In genomic region chr7:42479452-42480303, GRCh38 we compare ENCODE assay signal across 20 cellular contexts.
DNase-seq lines count a peak whose midpoint lies in the region; ATAC-seq and TF ChIP-seq lines count a peak whose summit lies in the region.
"Had no signal": no experiment of that assay in that cellular context is flagged by ENCODE, and none has a peak within 500 bp of the region (broad histone marks: within the 10 kb centered on the region; RNA-seq: fewer than 3 reads in every experiment).

No MANE protein-coding gene starts in this region.

- intact Hi-C loops in sciatic nerve (cut with DNase I), result no loop called here

- H3K4me3 ChIP-seq in astrocyte of the spinal cord (ENCODE audit: low read depth, low read length), result no peak overlapping the region
- H3K4me3 ChIP-seq in right atrium auricular region, result no peak overlapping the region
- H3K4me3 ChIP-seq: coronary artery, GM12878, HAP-1 had no signal

- H3K9me3 ChIP-seq in right atrium auricular region, result no peaks in the 10 kb centered on the region
- H3K9me3 ChIP-seq: HAP-1 had no signal

- H3K4me1 ChIP-seq in right atrium auricular region, result no peaks in the 10 kb centered on the region
- H3K4me1 ChIP-seq: HAP-1 had no signal

- peak overlapping the region; percentile 14 to 35 for H3K27ac ChIP-seq in right atrium auricular region

- DNase-seq in AG20443 (ENCODE audit: low spot score), result peak; percentile 20
- DNase-seq in astrocyte of the spinal cord (ENCODE audit: low read depth, low spot score), result peak; percentile 39
- DNase-seq in right atrium auricular region (ENCODE audit: low spot score), result no peak
- no peak for DNase-seq in sciatic nerve (ENCODE audit: low spot score)
- no peak for DNase-seq in NCI-H187 (lab: John Stamatoyannopoulos, UW)
- DNase-seq in NCI-H1048 (lab: John Stamatoyannopoulos, UW), result no peak
- DNase-seq: ACHN; activated CD4-positive, alpha-beta memory T cell treated with anti-CD3 and anti-CD28 coated beads for 36 hours; activated naive CD8-positive, alpha-beta T cell treated with anti-CD3 and anti-CD28 coated beads, Interleukin-2, amount 50 U/mL, for 24 hours; COR-L47; kidney glomerular epithelial cell; MM.1S; NCI-H187 treated with DMSO at 0.1 percent for 48 hours; NCI-H524; retina had no signal

- in situ Hi-C loops in astrocyte of the spinal cord (cut with HindIII; ENCODE audit: low sequenced_read_pairs), result no loop called here

- peak; percentile 87 for ATAC-seq in sciatic nerve
- ATAC-seq in HG03196 (IDR thresholded peaks at IDR 0.05; ENCODE audit: unreplicated experiment), result no peak
- no peak for ATAC-seq in GM19463 (IDR thresholded peaks at IDR 0.05; ENCODE audit: unreplicated experiment)
- ATAC-seq: activated naive CD8-positive, alpha-beta T cell treated with anti-CD3 and anti-CD28 coated beads, Interleukin-2, amount 50 U/mL, for 24 hours; GM12878 had no signal

- H3K27me3 ChIP-seq in right atrium auricular region, result no peaks in the 10 kb centered on the region

- no peak for TF ChIP-seq CTCF in astrocyte of the spinal cord (IDR thresholded peaks at IDR 0.05; ENCODE audit: low read depth, low read length)
- TF ChIP-seq CTCF in right atrium auricular region (IDR thresholded peaks at IDR 0.05), result no peak

- no peaks in the 10 kb centered on the region for H3K36me3 ChIP-seq in right atrium auricular region
- H3K36me3 ChIP-seq: HAP-1 had no signal

Comparison
In these comparisons a context has a peak if more than half of its experiments do, and no peak if none do; other contexts are left out.
1. DNase-seq: peak in AG20443 (single experiment) and astrocyte of the spinal cord (single experiment); none in right atrium auricular region (single experiment), sciatic nerve (single experiment), NCI-H187 (0 of 2) and NCI-H1048 (single experiment).